Comparison of ENCODE assay signal across 25 cellular contexts in genomic region chr15:69751575-69751974, GRCh38.
DNase-seq lines count a peak whose midpoint lies in the region; ATAC-seq and TF ChIP-seq lines count a peak whose summit lies in the region.
"Had no signal": no experiment of that assay in that cellular context is flagged by ENCODE, and none has a peak within 500 bp of the region (broad histone marks: within the 10 kb centered on the region; RNA-seq: fewer than 3 reads in every experiment).

No MANE protein-coding gene starts in this region.

- no peaks in the 10 kb centered on the region for H3K36me3 ChIP-seq in left lung
- H3K36me3 ChIP-seq in MG63 = no peaks in the 10 kb centered on the region
- H3K36me3 ChIP-seq: BLaER1 treated with 17β-estradiol and CSF1 and Interleukin-3, amounts not matched to agents 10 nM and 100 nM; vagina had no signal

- peaks cover 14% of the 10 kb centered on the region for H3K9me3 Mint-ChIP-seq in activated naive CD4-positive, alpha-beta T cell treated with anti-CD3 and anti-CD28 coated beads, Interleukin-2, amount 50 U/mL, for 24 hours
- no peaks in the 10 kb centered on the region for H3K9me3 Mint-ChIP-seq in type B pancreatic cell
- peaks cover 10 to 13% of the 10 kb centered on the region in 2 donors for H3K9me3 Mint-ChIP-seq in activated T-cell treated with anti-CD3 and anti-CD28 coated beads, Interleukin-2, amount 50 U/mL, for 72 hours

- H3K27ac Mint-ChIP-seq in activated naive CD4-positive, alpha-beta T cell treated with anti-CD3 and anti-CD28 coated beads, Interleukin-2, amount 50 U/mL, for 24 hours = peak overlapping the region; percentile 81
- H3K27ac Mint-ChIP-seq in type B pancreatic cell = no peak overlapping the region
- H3K27ac Mint-ChIP-seq in activated T-cell treated with anti-CD3 and anti-CD28 coated beads, Interleukin-2, amount 50 U/mL, for 72 hours = no peak overlapping the region
- H3K27ac Mint-ChIP-seq: activated naive CD8-positive, alpha-beta T cell treated with anti-CD3 and anti-CD28 coated beads for 36 hours; memory B cell had no signal

- peaks cover 71% of the 10 kb centered on the region for H3K4me1 Mint-ChIP-seq in activated naive CD4-positive, alpha-beta T cell treated with anti-CD3 and anti-CD28 coated beads, Interleukin-2, amount 50 U/mL, for 24 hours
- H3K4me1 Mint-ChIP-seq in type B pancreatic cell (ENCODE audit: unreplicated experiment) = peaks cover 43% of the 10 kb centered on the region
- H3K4me1 Mint-ChIP-seq in activated T-cell treated with anti-CD3 and anti-CD28 coated beads, Interleukin-2, amount 50 U/mL, for 72 hours (ENCODE audit: low read depth) = peaks cover 76% of the 10 kb centered on the region

- peaks cover 0 to 10% of the 10 kb centered on the region in 2 donors for H3K9me3 ChIP-seq in left lung
- H3K9me3 ChIP-seq in MG63 = peaks cover 15% of the 10 kb centered on the region
- H3K9me3 ChIP-seq: testis, vagina had no signal

- ATAC-seq in left lung = peak; percentile 57
- no peak for ATAC-seq in activated T-cell treated with anti-CD3 and anti-CD28 coated beads, Interleukin-2, amount 50 U/mL, for 72 hours (replicated peaks in 1 of 2)
- ATAC-seq in Right ventricle myocardium superior (ENCODE audit: poor library complexity) = no peak
- ATAC-seq: activated CD4-positive, alpha-beta T cell treated with anti-CD3 and anti-CD28 coated beads for 36 hours; left cardiac atrium had no signal

- no peak overlapping the region for H3K4me3 Mint-ChIP-seq in activated naive CD4-positive, alpha-beta T cell treated with anti-CD3 and anti-CD28 coated beads, Interleukin-2, amount 50 U/mL, for 24 hours
- H3K4me3 Mint-ChIP-seq in type B pancreatic cell = peak overlapping the region; percentile 6
- H3K4me3 Mint-ChIP-seq in activated T-cell treated with anti-CD3 and anti-CD28 coated beads, Interleukin-2, amount 50 U/mL, for 72 hours = no peak overlapping the region
- H3K4me3 Mint-ChIP-seq: activated CD4-positive, alpha-beta T cell treated with anti-CD3 and anti-CD28 coated beads for 36 hours; activated naive CD8-positive, alpha-beta T cell treated with anti-CD3 and anti-CD28 coated beads for 36 hours; activated T-helper 1 cell treated with anti-CD3 and anti-CD28 coated beads, Interleukin-12 subunit alpha, Interleukin-12 subunit beta, Interleukin-2, Interleukin-4 antibody, amounts not matched to agents 30 ng/mL and 10 ng/mL and 1 ng/mL, durations not matched to agents 14 hours and 24 hours and 36 hours; memory B cell had no signal

- H3K36me3 Mint-ChIP-seq in activated naive CD4-positive, alpha-beta T cell treated with anti-CD3 and anti-CD28 coated beads, Interleukin-2, amount 50 U/mL, for 24 hours = peaks cover 9% of the 10 kb centered on the region
- H3K36me3 Mint-ChIP-seq in type B pancreatic cell = peaks cover 10% of the 10 kb centered on the region
- H3K36me3 Mint-ChIP-seq in activated T-cell treated with anti-CD3 and anti-CD28 coated beads, Interleukin-2, amount 50 U/mL, for 72 hours (ENCODE audit: insufficient read depth in 2 of 2) = peaks cover 19 to 25% of the 10 kb centered on the region in 2 donors

- H3K4me1 ChIP-seq in left lung = peaks cover 0 to 34% of the 10 kb centered on the region in 2 donors
- H3K4me1 ChIP-seq: testis, vagina had no signal

- intact Hi-C loops in left lung (cut with DNase I) (no loop called here), Right ventricle myocardium superior (cut with DNase I) (no loop called here)

- no peaks in the 10 kb centered on the region for H3K27me3 ChIP-seq in left lung
- H3K27me3 ChIP-seq in MG63 = no peaks in the 10 kb centered on the region
- H3K27me3 ChIP-seq: testis, vagina had no signal

- no peak for TF ChIP-seq CTCF in left lung (IDR thresholded peaks at IDR 0.05)
- TF ChIP-seq CTCF in type B pancreatic cell (conservative IDR thresholded peaks at IDR 0.05) = no peak

- no peak overlapping the region for H3K4me3 ChIP-seq in left lung
- no peak overlapping the region for H3K4me3 ChIP-seq in MG63
- H3K4me3 ChIP-seq: BLaER1 treated with 17β-estradiol and CSF1 and Interleukin-3, amounts not matched to agents 10 nM and 100 nM; testis; vagina had no signal

- peaks cover 3% of the 10 kb centered on the region for H3K27me3 Mint-ChIP-seq in activated naive CD4-positive, alpha-beta T cell treated with anti-CD3 and anti-CD28 coated beads, Interleukin-2, amount 50 U/mL, for 24 hours
- peaks cover 57% of the 10 kb centered on the region for H3K27me3 Mint-ChIP-seq in type B pancreatic cell
- H3K27me3 Mint-ChIP-seq in activated T-cell treated with anti-CD3 and anti-CD28 coated beads, Interleukin-2, amount 50 U/mL, for 72 hours (ENCODE audit: low read depth) = peaks cover 29% of the 10 kb centered on the region

- H3K27ac ChIP-seq in left lung = no peak overlapping the region
- H3K27ac ChIP-seq: BLaER1 treated with 17β-estradiol and CSF1 and Interleukin-3, amounts not matched to agents 10 nM and 100 nM; KMS-11; testis; vagina had no signal

- DNase-seq in activated naive CD4-positive, alpha-beta T cell treated with anti-CD3 and anti-CD28 coated beads, Interleukin-2, amount 50 U/mL, for 16 hours = no peak
- DNase-seq in RPMI7951 (ENCODE audit: low read depth) = peak; percentile 92
- DNase-seq in left lung = no peak
- no peak for DNase-seq in type B pancreatic cell (ENCODE audit: extremely low spot score, unreplicated experiment)
- no peak for DNase-seq in activated T-cell treated with anti-CD3 and anti-CD28 coated beads, Interleukin-2, amount 50 U/mL, for 72 hours
- no peak for DNase-seq in MG63
- DNase-seq in Right ventricle myocardium superior = no peak
- DNase-seq: activated CD4-positive, alpha-beta T cell treated with anti-CD3 and anti-CD28 coated beads for 36 hours; activated naive CD8-positive, alpha-beta T cell treated with anti-CD3 and anti-CD28 coated beads for 36 hours; cerebellar nuclear complex; head of caudate nucleus; left cardiac atrium; MV-4-11; NCI-H146; NCI-H524; retina; stimulated activated CD4-positive, alpha-beta T cell treated with anti-CD3 and anti-CD28 coated beads, Interleukin-4, amount 100 ng/mL, for 24 hours; stimulated activated naive CD4-positive, alpha-beta T cell treated with Interleukin-2 at 50 U/mL for 16 hours; testis had no signal
